28 cellular contexts compared by ENCODE assay signal in the genomic region with DNA sequence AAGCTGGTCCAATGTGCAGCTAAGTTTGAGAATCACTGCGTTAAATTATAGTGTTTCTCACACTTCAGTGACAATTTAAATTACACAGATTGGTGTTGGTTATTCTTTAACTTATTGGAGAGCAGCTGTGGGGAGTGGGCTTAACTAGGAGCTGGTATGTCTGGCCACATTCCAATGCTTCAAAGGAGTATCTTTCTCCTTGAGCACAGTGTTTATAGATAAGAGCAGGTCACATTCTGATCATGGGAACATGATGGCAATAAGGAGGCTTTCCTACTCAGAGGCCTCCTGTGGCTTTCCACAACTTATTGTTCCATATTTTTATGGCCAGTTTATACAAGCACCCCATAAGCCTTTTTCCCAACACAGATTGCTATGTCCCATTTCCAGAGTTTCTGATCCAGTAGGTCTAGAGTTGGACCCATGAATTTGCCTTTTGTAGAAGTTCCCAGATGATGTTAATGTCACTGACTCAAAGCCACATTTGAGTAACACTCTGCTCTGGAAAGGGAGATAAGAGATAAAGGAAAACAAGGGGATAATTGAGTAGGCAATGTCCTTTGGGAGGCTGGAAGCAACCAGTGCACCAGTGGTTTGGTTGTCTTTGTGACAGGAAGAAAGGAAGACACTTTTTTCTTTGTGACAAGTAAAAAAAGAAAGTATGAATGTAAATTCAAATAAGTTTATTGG. TPM values are rescaled to one million over a fixed set of nuclear protein-coding genes. Genes with fewer than 3 reads are reported as not detected.
"Had no signal": no experiment of that assay in that cellular context is flagged by ENCODE, and none has a peak within 500 bp of the region (broad histone marks: within the 10 kb centered on the region; RNA-seq: fewer than 3 reads in every experiment).

No MANE protein-coding gene starts in this region.

- H3K4me1 ChIP-seq: pancreas, psoas muscle had no signal

- H3K9me3 Mint-ChIP-seq: activated naive CD8-positive, alpha-beta T cell treated with anti-CD3 and anti-CD28 coated beads, Interleukin-2, amount 10 ng/mL, durations not matched to agents 7 days and 5 days had no signal

- H3K4me3 Mint-ChIP-seq: activated naive CD4-positive, alpha-beta T cell treated with anti-CD3 and anti-CD28 coated beads for 36 hours; activated naive CD8-positive, alpha-beta T cell treated with anti-CD3 and anti-CD28 coated beads, Interleukin-2, amount 10 ng/mL, durations not matched to agents 7 days and 5 days; activated T-cell treated with anti-CD3 and anti-CD28 coated beads, Interleukin-2, amount 50 U/mL, for 72 hours; brain; effector memory CD8-positive, alpha-beta T cell; mesothelial cell of epicardium; naive B cell; stimulated activated naive B cell treated with anti-CD40 and anti-IgM and Interleukin-4, amounts not matched to agents 10 μg/mL and 1 μg/mL and 100 μg/mL, for 72 hours had no signal

- H3K27me3 ChIP-seq: ascending aorta, pancreas, stomach, tibial artery, upper lobe of right lung had no signal

- H3K4me3 ChIP-seq: ascending aorta, left ventricle myocardium inferior, lung, pancreas, psoas muscle, stomach, tibial artery, upper lobe of right lung had no signal

- H3K27me3 Mint-ChIP-seq: brain; effector memory CD8-positive, alpha-beta T cell; naive B cell; stimulated activated naive B cell treated with anti-CD40 and anti-IgM and Interleukin-4, amounts not matched to agents 10 μg/mL and 1 μg/mL and 100 μg/mL, for 72 hours had no signal

- H3K36me3 ChIP-seq: ascending aorta, left ventricle myocardium inferior, pancreas, stomach, tibial artery, upper lobe of right lung had no signal

- H3K9me3 ChIP-seq: ascending aorta, pancreas, psoas muscle, stomach, tibial artery, upper lobe of right lung had no signal

- ATAC-seq: activated T-cell treated with anti-CD3 and anti-CD28 coated beads, Interleukin-2, amount 50 U/mL, for 72 hours; effector memory CD8-positive, alpha-beta T cell; esophagus mucosa; pancreas; psoas muscle; stimulated activated naive B cell treated with anti-CD40 and anti-IgM and Interleukin-4, amounts not matched to agents 10 μg/mL and 1 μg/mL and 100 μg/mL, for 72 hours; upper lobe of right lung had no signal

- H3K27ac Mint-ChIP-seq: activated naive CD4-positive, alpha-beta T cell treated with anti-CD3 and anti-CD28 coated beads for 36 hours; activated naive CD8-positive, alpha-beta T cell treated with anti-CD3 and anti-CD28 coated beads, Interleukin-2, amount 10 ng/mL, durations not matched to agents 7 days and 5 days; activated T-cell treated with anti-CD3 and anti-CD28 coated beads, Interleukin-2, amount 50 U/mL, for 72 hours; brain; effector memory CD8-positive, alpha-beta T cell; mesothelial cell of epicardium; naive B cell; stimulated activated naive B cell treated with anti-CD40 and anti-IgM and Interleukin-4, amounts not matched to agents 10 μg/mL and 1 μg/mL and 100 μg/mL, for 72 hours had no signal

- H3K27ac ChIP-seq: ascending aorta, left ventricle myocardium inferior, pancreas, psoas muscle, stomach, tibial artery, upper lobe of right lung had no signal

- H3K4me1 Mint-ChIP-seq: activated naive CD8-positive, alpha-beta T cell treated with anti-CD3 and anti-CD28 coated beads, Interleukin-2, amount 10 ng/mL, durations not matched to agents 7 days and 5 days; naive B cell; stimulated activated naive B cell treated with anti-CD40 and anti-IgM and Interleukin-4, amounts not matched to agents 10 μg/mL and 1 μg/mL and 100 μg/mL, for 72 hours had no signal

- DNase-seq: activated CD4-positive, alpha-beta T cell treated with anti-CD3 and anti-CD28 coated beads for 4 hours; activated CD4-positive, alpha-beta T cell treated with anti-CD3 and anti-CD28 coated beads, Interleukin-2, amount 50 U/mL, for 4 hours; activated CD4-positive, CD25-positive, alpha-beta regulatory T cell; activated naive CD4-positive, alpha-beta T cell treated with anti-CD3 and anti-CD28 coated beads for 36 hours; activated naive CD8-positive, alpha-beta T cell treated with anti-CD3 and anti-CD28 coated beads, Interleukin-2, amount 10 ng/mL, durations not matched to agents 7 days and 5 days; activated T-cell treated with anti-CD3 and anti-CD28 coated beads for 4 hours; activated T-cell treated with anti-CD3 and anti-CD28 coated beads, Interleukin-2, amount 50 U/mL, for 72 hours; cortex of kidney; effector memory CD8-positive, alpha-beta T cell; foreskin fibroblast; head of caudate nucleus; left ventricle myocardium inferior; naive B cell; pancreas; psoas muscle; stimulated activated CD4-positive, alpha-beta T cell treated with anti-CD3 and anti-CD28 coated beads, Interleukin-15, amount 100 ng/mL, for 24 hours; stimulated activated CD4-positive, alpha-beta T cell treated with anti-CD3 and anti-CD28 coated beads, Interleukin-2, amount 100 ng/mL, for 24 hours; stimulated activated naive B cell treated with anti-CD40 and anti-IgM and Interleukin-4, amounts not matched to agents 10 μg/mL and 1 μg/mL and 100 μg/mL, for 72 hours; stomach; T-helper 2 cell; tibial artery; upper lobe of right lung had no signal

- H3K36me3 Mint-ChIP-seq: activated naive CD8-positive, alpha-beta T cell treated with anti-CD3 and anti-CD28 coated beads, Interleukin-2, amount 10 ng/mL, durations not matched to agents 7 days and 5 days; brain; mesothelial cell of epicardium; naive B cell; stimulated activated naive B cell treated with anti-CD40 and anti-IgM and Interleukin-4, amounts not matched to agents 10 μg/mL and 1 μg/mL and 100 μg/mL, for 72 hours had no signal

RNA-seq across cellular contexts. Expression of a gene that starts 33.0 kb away (rescaled TPM):
- total RNA-seq: activated naive CD4-positive, alpha-beta T cell treated with anti-CD3 and anti-CD28 coated beads for 36 hours; activated naive CD8-positive, alpha-beta T cell treated with anti-CD3 and anti-CD28 coated beads, Interleukin-2, amount 10 ng/mL, durations not matched to agents 7 days and 5 days; activated T-cell treated with anti-CD3 and anti-CD28 coated beads, Interleukin-2, amount 50 U/mL, for 72 hours had no signal
- polyA plus RNA-seq: neural cell had no signal
